ENCODE assay signal across 8 cellular contexts in the genomic region with DNA sequence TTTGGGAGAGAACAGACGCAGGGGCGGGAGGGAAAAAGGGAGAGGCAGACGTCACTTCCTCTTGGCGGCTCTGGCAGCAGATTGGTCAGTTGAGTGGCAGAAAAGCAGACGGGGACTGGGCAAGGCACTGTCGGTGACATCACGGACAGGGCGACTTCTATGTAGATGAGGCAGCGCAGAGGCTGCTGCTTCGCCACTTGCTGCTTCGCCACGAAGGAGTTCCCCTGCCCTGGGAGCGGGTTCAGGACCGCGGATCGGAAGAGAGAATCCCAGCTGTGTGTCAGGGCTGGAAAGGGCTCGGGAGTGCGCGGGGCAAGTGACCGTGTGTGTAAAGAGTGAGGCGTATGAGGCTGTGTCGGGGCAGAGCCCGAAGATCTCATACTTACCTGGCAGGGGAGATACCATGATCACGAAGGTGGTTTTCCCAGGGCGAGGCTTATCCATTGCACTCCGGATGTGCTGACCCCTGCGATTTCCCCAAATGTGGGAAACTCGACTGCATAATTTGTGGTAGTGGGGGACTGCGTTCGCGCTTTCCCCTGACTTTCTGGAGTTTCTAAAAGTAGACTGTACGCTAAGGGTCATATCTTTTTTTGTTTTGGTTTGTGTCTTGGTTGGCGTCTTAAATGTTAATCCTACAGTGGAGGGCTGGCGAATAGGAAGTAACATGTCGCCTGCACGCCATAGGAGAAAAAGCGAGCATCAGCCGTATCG. TPM values are rescaled to one million over a fixed set of nuclear protein-coding genes. Genes with fewer than 3 reads are reported as not detected.
A peak's percentile ranks its signal among the peaks of the same experiment; 100 is the strongest.
DNase-seq lines count a peak whose midpoint lies in the region; ATAC-seq and TF ChIP-seq lines count a peak whose summit lies in the region.
"Not testable (repeated sequence)": the region's sequence is repeated elsewhere in the genome, so short reads cannot be mapped to it uniquely, and the experiment has no call there.

A gene (plus strand): TSS at position 379 of the 714 bp plus-strand sequence.

- CTCF ChIA-PET in activated CD8-positive, alpha-beta T cell treated with anti-CD3 and anti-CD28 coated beads, Interleukin-2, amount 10 ng/mL, durations not matched to agents 7 days and 5 days (lab: Charles Lee): not testable (repeated sequence)

- not testable (repeated sequence) for H3K9me3 ChIP-seq in lower lobe of right lung

- not testable (repeated sequence) for H3K4me1 ChIP-seq in lower lobe of right lung

- DNase-seq in CMK (ENCODE audit: low read depth): peak; percentile 99
- DNase-seq in HS-5 (ENCODE audit: low read depth): peak; percentile 100
- peak; percentile 78 for DNase-seq in NK-92 treated with Interleukin-12 subunit alpha and Interleukin-12 subunit beta, amount 100 ng/mL, for 24 hours (lab: John Stamatoyannopoulos, UW)
- peak; percentile 84 for DNase-seq in activated CD8-positive, alpha-beta T cell treated with anti-CD3 and anti-CD28 coated beads, Interleukin-2, amount 10 ng/mL, durations not matched to agents 7 days and 5 days
- DNase-seq in ecto neural progenitor cell (ENCODE audit: low spot score): peak; percentile 87
- not testable (repeated sequence) for DNase-seq in lower lobe of right lung
- peak; percentile 69 to 83 for DNase-seq in stimulated activated CD4-positive, alpha-beta T cell treated with anti-CD3 and anti-CD28 coated beads, Interleukin-4, amount 100 ng/mL, for 48 hours (ENCODE audit: low read depth in 2 of 2)

- H3K27me3 Mint-ChIP-seq in activated CD8-positive, alpha-beta T cell treated with anti-CD3 and anti-CD28 coated beads, Interleukin-2, amount 10 ng/mL, durations not matched to agents 7 days and 5 days (ENCODE audit: low read depth): peaks cover 13% of the 10 kb centered on the region

- POLR2A ChIA-PET in activated CD8-positive, alpha-beta T cell treated with anti-CD3 and anti-CD28 coated beads, Interleukin-2, amount 10 ng/mL, durations not matched to agents 7 days and 5 days (lab: Charles Lee): interaction anchor here (0.7 to 2.5 kb wide), 6 partner anchors 8 to 271 kb away, joined by 3 to 37 read pairs (median 4); a partner anchor contains a TSS

- H3K4me3 Mint-ChIP-seq in activated CD8-positive, alpha-beta T cell treated with anti-CD3 and anti-CD28 coated beads, Interleukin-2, amount 10 ng/mL, durations not matched to agents 7 days and 5 days: peak within 1 kb of the TSS; percentile 70

- H3K27ac ChIP-seq in lower lobe of right lung: peak within 1 kb of the TSS; percentile 73

- H3K27ac Mint-ChIP-seq in activated CD8-positive, alpha-beta T cell treated with anti-CD3 and anti-CD28 coated beads, Interleukin-2, amount 10 ng/mL, durations not matched to agents 7 days and 5 days: peak within 1 kb of the TSS; percentile 100

- not testable (repeated sequence) for H3K36me3 ChIP-seq in lower lobe of right lung

- not testable (repeated sequence) for H3K9me3 Mint-ChIP-seq in activated CD8-positive, alpha-beta T cell treated with anti-CD3 and anti-CD28 coated beads, Interleukin-2, amount 10 ng/mL, durations not matched to agents 7 days and 5 days (ENCODE audit: insufficient read depth)

- ATAC-seq in GM21367 (IDR thresholded peaks at IDR 0.05; ENCODE audit: unreplicated experiment): peak; percentile 96
- ATAC-seq in activated CD8-positive, alpha-beta T cell treated with anti-CD3 and anti-CD28 coated beads, Interleukin-2, amount 10 ng/mL, durations not matched to agents 7 days and 5 days: peak; percentile 100
- peak; percentile 100 for ATAC-seq in lower lobe of right lung

- not testable (repeated sequence) for H3K27me3 ChIP-seq in lower lobe of right lung (ENCODE audit: low read depth)

- not testable (repeated sequence) for TF ChIP-seq CTCF in lower lobe of right lung (IDR thresholded peaks at IDR 0.05)

- intact Hi-C loops in lower lobe of right lung (cut with DNase I): not testable (repeated sequence)

- H3K36me3 Mint-ChIP-seq in activated CD8-positive, alpha-beta T cell treated with anti-CD3 and anti-CD28 coated beads, Interleukin-2, amount 10 ng/mL, durations not matched to agents 7 days and 5 days (ENCODE audit: low read depth): not testable (repeated sequence)

- peaks cover 18% of the 10 kb centered on the region for H3K4me1 Mint-ChIP-seq in activated CD8-positive, alpha-beta T cell treated with anti-CD3 and anti-CD28 coated beads, Interleukin-2, amount 10 ng/mL, durations not matched to agents 7 days and 5 days (ENCODE audit: low read depth)

- peak within 1 kb of the TSS; percentile 41 for H3K4me3 ChIP-seq in lower lobe of right lung

RNA-seq across cellular contexts. Expression of the gene that starts here (rescaled TPM):
- 1,000 to 10,000 TPM; 1,730 to 2,232 TPM for total RNA-seq in activated CD8-positive, alpha-beta T cell treated with anti-CD3 and anti-CD28 coated beads, Interleukin-2, amount 10 ng/mL, durations not matched to agents 7 days and 5 days
- 6,803 TPM for total RNA-seq in lower lobe of right lung
